Comparison of ENCODE assay signal across 8 cellular contexts in the genomic region with DNA sequence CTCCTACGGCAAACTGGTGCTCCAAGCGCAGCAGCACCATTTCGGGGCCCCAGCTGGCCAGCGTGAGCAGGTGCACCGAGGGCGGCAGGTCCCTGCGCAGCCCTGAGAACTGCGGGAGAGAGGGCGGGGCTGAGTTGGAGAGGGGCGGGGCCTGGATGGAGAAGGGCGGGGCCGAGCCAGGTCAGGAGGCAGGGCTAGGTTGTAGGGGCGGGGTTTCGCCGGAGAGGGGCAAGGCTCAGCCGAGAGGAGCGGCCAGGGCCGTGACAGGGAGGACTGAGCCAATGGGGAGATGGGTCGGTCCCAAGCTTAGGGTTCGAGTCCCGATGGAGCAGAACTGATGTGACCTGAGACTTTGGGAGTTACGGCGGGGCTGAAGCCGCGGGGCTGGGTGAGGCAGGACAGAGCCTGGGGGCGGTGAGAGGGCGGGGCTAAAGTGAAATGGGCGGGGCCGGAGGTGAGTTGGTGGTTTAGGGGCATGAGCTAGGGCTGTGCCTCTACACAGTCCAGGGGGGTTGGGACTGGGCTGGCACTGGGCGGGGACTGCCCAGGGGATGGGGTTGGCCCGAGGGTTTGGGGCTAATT. TPM values are rescaled to one million over a fixed set of nuclear protein-coding genes. Genes with fewer than 3 reads are reported as not detected.
DNase-seq lines count a peak whose midpoint lies in the region; ATAC-seq and TF ChIP-seq lines count a peak whose summit lies in the region.

No MANE protein-coding gene starts in this region.

- intact Hi-C loops in Panc1 (cut with micrococcal nuclease; ENCODE audit: unreplicated experiment) (loop anchor here (5.0 kb wide), 1 partner anchor 95 kb away; a partner anchor contains a TSS), posterior vena cava (cut with DNase I) (no loop called here)

- no peaks in the 10 kb centered on the region for H3K27me3 ChIP-seq in Panc1 (ENCODE audit: control insufficient read depth, insufficient read depth, low read length)

- H3K4me3 ChIP-seq in Panc1 (ENCODE audit: low read depth in 2 of 2, low read length in 2 of 2), result no peak overlapping the region
- peak overlapping the region; percentile 7 for H3K4me3 ChIP-seq in fibroblast of mammary gland (ENCODE audit: control insufficient read depth, low read depth, low read length)

- H3K27ac ChIP-seq in Panc1 (ENCODE audit: low read length), result no peak overlapping the region

- H3K27me3 Mint-ChIP-seq in type B pancreatic cell, result no peaks in the 10 kb centered on the region

- in situ Hi-C loops in GM13977 (cut with MboI; ENCODE audit: low pct_unique_long_range_greater_than_20kb, low sequenced_read_pairs, unreplicated experiment), result no loop called here
- in situ Hi-C loops in Panc1 (cut with HindIII; ENCODE audit: low pct_unique_long_range_greater_than_20kb, low sequenced_read_pairs), result no loop called here

- no peak overlapping the region for H3K4me3 Mint-ChIP-seq in type B pancreatic cell

- CTCF ChIA-PET in Panc1 (lab: Charles Lee), result interaction anchor here (0.7 kb wide), 1 partner anchor 182 kb away, joined by 12 read pairs; no protein-coding TSS in a partner anchor

- DNase-seq in GM13977 (ENCODE audit: low spot score) (peak; percentile 66), Panc1 (ENCODE audit: low read depth, low spot score) (no peak), fibroblast of mammary gland (ENCODE audit: low read depth) (no peak), posterior vena cava (ENCODE audit: low spot score) (peak; percentile 92), OCI-M2 (lab: John Stamatoyannopoulos, UW; ENCODE audit: unreplicated experiment) (no peak), type B pancreatic cell (ENCODE audit: extremely low spot score, unreplicated experiment) (no peak)

- H3K36me3 Mint-ChIP-seq in type B pancreatic cell, result peaks cover 3% of the 10 kb centered on the region

- ATAC-seq in Panc1, result peak; percentile 80
- ATAC-seq in GM21619 (IDR thresholded peaks at IDR 0.05; ENCODE audit: unreplicated experiment), result no peak
- no peak for ATAC-seq in GM21576 (IDR thresholded peaks at IDR 0.05; ENCODE audit: unreplicated experiment)

- POLR2A ChIA-PET in Panc1 (lab: Charles Lee), result no interaction called here

- TF ChIP-seq CTCF in GM13977 (IDR thresholded peaks at IDR 0.05; ENCODE audit: extremely low read depth, insufficient read depth, missing control alignments) (no peak), Panc1 (IDR thresholded peaks at IDR 0.05) (no peak), fibroblast of mammary gland (conservative IDR thresholded peaks at IDR 0.05; ENCODE audit: control insufficient read depth, insufficient read depth, low read depth, low read length) (no peak), type B pancreatic cell (conservative IDR thresholded peaks at IDR 0.05) (no peak)

- no peaks in the 10 kb centered on the region for H3K4me1 Mint-ChIP-seq in type B pancreatic cell (ENCODE audit: unreplicated experiment)

- H3K4me1 ChIP-seq in Panc1 (ENCODE audit: control insufficient read depth, insufficient read depth, low read length), result no peaks in the 10 kb centered on the region

- BruUV-seq in Panc1 (replicated peaks; lab: Mats Ljungman, UMichigan), result no TSS peak

- no peak overlapping the region for H3K27ac Mint-ChIP-seq in type B pancreatic cell

- H3K9me3 Mint-ChIP-seq in type B pancreatic cell, result no peaks in the 10 kb centered on the region

- H3K36me3 ChIP-seq in Panc1 (ENCODE audit: control insufficient read depth, insufficient read depth, low read length), result no peaks in the 10 kb centered on the region

- no peaks in the 10 kb centered on the region for H3K9me3 ChIP-seq in Panc1 (ENCODE audit: control insufficient read depth, insufficient read depth, low read depth, low read length)

RNA-seq across cellular contexts. Expression of a gene that starts 19.0 kb away (rescaled TPM):
- total RNA-seq in Panc1 (2021; ENCODE audit: unreplicated experiment) (43.0 TPM), posterior vena cava (10 to 100 TPM; 57.2 to 95.8 TPM), type B pancreatic cell (ENCODE audit: low replicate concordance) (90.6 and 95.4 TPM in 2 replicates)
- 28.9 TPM for polyA plus RNA-seq in Panc1 (2012; ENCODE audit: insufficient read length)

RNA-seq across cellular contexts. Expression of a gene that starts 19.0 kb away (rescaled TPM):
- total RNA-seq in Panc1 (2021; ENCODE audit: unreplicated experiment) (10.8 TPM), posterior vena cava (1 to 10 TPM; 6.7 to 6.9 TPM), type B pancreatic cell (ENCODE audit: low replicate concordance) (9.8 and 14.6 TPM in 2 replicates)
- polyA plus RNA-seq in Panc1 (2012; ENCODE audit: insufficient read length), result 28.4 TPM

RNA-seq across cellular contexts. Expression of a gene that starts 34.1 kb away (rescaled TPM):
- total RNA-seq in Panc1 (2021; ENCODE audit: unreplicated experiment), result 76.9 TPM
- 105 TPM for polyA plus RNA-seq in Panc1 (2012; ENCODE audit: insufficient read length)
- total RNA-seq in posterior vena cava, result 10 to 100 TPM; 47.2 to 52.6 TPM
- total RNA-seq in type B pancreatic cell (ENCODE audit: low replicate concordance), result 71.2 and 79.4 TPM in 2 replicates

RNA-seq across cellular contexts. Expression of a gene that starts 36.9 kb away (rescaled TPM):
- total RNA-seq in Panc1 (2021; ENCODE audit: unreplicated experiment) (19.0 TPM), posterior vena cava (10 to 100 TPM; 26.8 to 28.5 TPM), type B pancreatic cell (ENCODE audit: low replicate concordance) (21.1 and 27.4 TPM in 2 replicates)
- 8.8 TPM for polyA plus RNA-seq in Panc1 (2012; ENCODE audit: insufficient read length)

RNA-seq across cellular contexts. Expression of a gene that starts 37.0 kb away (rescaled TPM):
- 7.0 TPM for total RNA-seq in Panc1 (2021; ENCODE audit: unreplicated experiment)
- polyA plus RNA-seq in Panc1 (2012; ENCODE audit: insufficient read length), result 1.8 TPM
- 1 to 10 TPM; 5.4 to 6.3 TPM for total RNA-seq in posterior vena cava
- 11.2 and 11.4 TPM in 2 replicates for total RNA-seq in type B pancreatic cell (ENCODE audit: low replicate concordance)

Comparison
In these comparisons a context has a peak if more than half of its experiments do, and no peak if none do; other contexts are left out.
1. DNase-seq: peak in GM13977 (single experiment) and posterior vena cava (single experiment); none in Panc1 (single experiment), fibroblast of mammary gland (single experiment), OCI-M2 (single experiment) and type B pancreatic cell (single experiment).